8 cellular contexts compared by ENCODE assay signal in the genomic region with DNA sequence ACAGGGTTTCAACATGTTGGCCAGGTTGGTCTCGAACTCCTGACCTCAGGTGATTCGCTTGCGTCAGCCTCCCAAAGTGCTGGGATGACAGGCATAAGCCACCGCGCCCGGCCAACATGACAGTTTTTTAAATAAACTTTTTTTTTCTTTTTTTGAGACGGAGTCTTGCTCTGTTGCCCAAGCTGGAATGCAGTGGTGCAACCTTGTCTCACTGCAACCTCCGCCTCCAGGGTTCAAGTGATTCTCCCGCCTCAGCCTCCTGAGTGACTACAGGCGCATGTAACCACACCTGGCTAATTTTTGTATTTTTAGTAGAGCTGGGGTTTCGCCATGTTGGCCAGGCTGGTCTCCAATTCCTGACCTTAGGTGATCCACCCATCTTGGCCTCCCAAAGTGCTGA. TPM values are rescaled to one million over a fixed set of nuclear protein-coding genes. Genes with fewer than 3 reads are reported as not detected.
A peak's percentile ranks its signal among the peaks of the same experiment; 100 is the strongest.
DNase-seq lines count a peak whose midpoint lies in the region; ATAC-seq and TF ChIP-seq lines count a peak whose summit lies in the region.
"Not testable (repeated sequence)": the region's sequence is repeated elsewhere in the genome, so short reads cannot be mapped to it uniquely, and the experiment has no call there.

No MANE protein-coding gene starts in this region.

- H3K36me3 Mint-ChIP-seq in Caco-2 (ENCODE audit: insufficient read depth, unreplicated experiment): peaks cover 89% of the 10 kb centered on the region
- H3K36me3 Mint-ChIP-seq in activated CD4-positive, alpha-beta T cell treated with anti-CD3 and anti-CD28 coated beads, Interleukin-2, amount 10 ng/mL, durations not matched to agents 24 days and 14 days (ENCODE audit: low read depth): peaks cover 68% of the 10 kb centered on the region
- peaks cover 84% of the 10 kb centered on the region for H3K36me3 Mint-ChIP-seq in activated T-helper 2 cell treated with anti-CD3 and anti-CD28 coated beads, Interferon-gamma antibody, Interleukin-2, Interleukin-4, amounts not matched to agents 10 μg/mL and 5 μg/mL and 100 μg/mL, durations not matched to agents 14 hours and 24 hours and 36 hours (ENCODE audit: low read depth)
- peaks cover 79% of the 10 kb centered on the region for H3K36me3 Mint-ChIP-seq in activated naive CD8-positive, alpha-beta T cell treated with anti-CD3 and anti-CD28 coated beads, Interleukin-2, amount 50 U/mL, for 24 hours (ENCODE audit: low read depth)
- peaks cover 0 to 29% (median 10%) of the 10 kb centered on the region in 5 donors for H3K36me3 Mint-ChIP-seq in naive thymus-derived CD4-positive, alpha-beta T cell
- peaks cover 100% of the 10 kb centered on the region for H3K36me3 Mint-ChIP-seq in stimulated activated effector memory CD8-positive, alpha-beta T cell treated with anti-CD3 and anti-CD28 coated beads, Interleukin-12 subunit alpha, Interleukin-12 subunit beta, amount 100 ng/mL, for 72 hours

- POLR2A ChIA-PET in Caco-2 (lab: Charles Lee); RWPE1 (lab: Yijun Ruan, JAX; ENCODE audit: low non-redundant PET): not testable (repeated sequence)
- POLR2A ChIA-PET in naive thymus-derived CD4-positive, alpha-beta T cell (lab: Charles Lee): interaction anchor here (0.7 to 2.0 kb wide), 2 partner anchors 12 to 63 kb away, joined by 4 to 10 read pairs; a partner anchor contains a TSS

- H3K4me3 Mint-ChIP-seq in Caco-2 (ENCODE audit: unreplicated experiment): not testable (repeated sequence)
- H3K4me3 Mint-ChIP-seq in activated CD4-positive, alpha-beta T cell treated with anti-CD3 and anti-CD28 coated beads, Interleukin-2, amount 10 ng/mL, durations not matched to agents 24 days and 14 days: peak overlapping the region; percentile 49
- peak overlapping the region; percentile 13 for H3K4me3 Mint-ChIP-seq in activated T-helper 2 cell treated with anti-CD3 and anti-CD28 coated beads, Interferon-gamma antibody, Interleukin-2, Interleukin-4, amounts not matched to agents 10 μg/mL and 5 μg/mL and 100 μg/mL, durations not matched to agents 14 hours and 24 hours and 36 hours (ENCODE audit: low read depth)
- peak overlapping the region; percentile 69 for H3K4me3 Mint-ChIP-seq in activated naive CD8-positive, alpha-beta T cell treated with anti-CD3 and anti-CD28 coated beads, Interleukin-2, amount 50 U/mL, for 24 hours
- H3K4me3 Mint-ChIP-seq in naive thymus-derived CD4-positive, alpha-beta T cell: peak overlapping the region in 9 of 10 donors; percentile 20 to 100 (median 59)
- peak overlapping the region; percentile 94 for H3K4me3 Mint-ChIP-seq in stimulated activated effector memory CD8-positive, alpha-beta T cell treated with anti-CD3 and anti-CD28 coated beads, Interleukin-12 subunit alpha, Interleukin-12 subunit beta, amount 100 ng/mL, for 72 hours

- not testable (repeated sequence) for BruUV-seq in Caco-2 (replicated peaks; lab: Mats Ljungman, UMichigan)

- not testable (repeated sequence) for H3K9me3 ChIP-seq in BLaER1; Caco-2; naive thymus-derived CD4-positive, alpha-beta T cell (ENCODE audit: control insufficient read depth in 2 of 3, low read length in 3 of 3)

- H3K4me3 ChIP-seq in BLaER1; Caco-2 (ENCODE audit: low read depth, low read length); naive thymus-derived CD4-positive, alpha-beta T cell (ENCODE audit: low read length): not testable (repeated sequence)

- CTCF ChIA-PET in Caco-2 (lab: Charles Lee): interaction anchor here (0.7 kb wide), 1 partner anchor 960 kb away, joined by 12 read pairs; no protein-coding TSS in a partner anchor
- CTCF ChIA-PET in RWPE1 (lab: Yijun Ruan, JAX): interaction anchor here (0.7 kb wide), 1 partner anchor 78 kb away, joined by 6 read pairs; no protein-coding TSS in a partner anchor
- CTCF ChIA-PET in naive thymus-derived CD4-positive, alpha-beta T cell (lab: Charles Lee): not testable (repeated sequence)

- H3K4me2 ChIP-seq in BLaER1: peak overlapping the region; percentile 86; the same call in 1 of the 2 replicates

- peak overlapping the region; percentile 55 for H3K27ac Mint-ChIP-seq in Caco-2 (ENCODE audit: unreplicated experiment)
- H3K27ac Mint-ChIP-seq in activated CD4-positive, alpha-beta T cell treated with anti-CD3 and anti-CD28 coated beads, Interleukin-2, amount 10 ng/mL, durations not matched to agents 24 days and 14 days: peak overlapping the region; percentile 12
- H3K27ac Mint-ChIP-seq in activated T-helper 2 cell treated with anti-CD3 and anti-CD28 coated beads, Interferon-gamma antibody, Interleukin-2, Interleukin-4, amounts not matched to agents 10 μg/mL and 5 μg/mL and 100 μg/mL, durations not matched to agents 14 hours and 24 hours and 36 hours: not testable (repeated sequence)
- peak overlapping the region; percentile 31 for H3K27ac Mint-ChIP-seq in activated naive CD8-positive, alpha-beta T cell treated with anti-CD3 and anti-CD28 coated beads, Interleukin-2, amount 50 U/mL, for 24 hours
- peak overlapping the region in 6 of 9 donors; percentile 38 to 83 (median 61) for H3K27ac Mint-ChIP-seq in naive thymus-derived CD4-positive, alpha-beta T cell
- peak overlapping the region; percentile 61 for H3K27ac Mint-ChIP-seq in stimulated activated effector memory CD8-positive, alpha-beta T cell treated with anti-CD3 and anti-CD28 coated beads, Interleukin-12 subunit alpha, Interleukin-12 subunit beta, amount 100 ng/mL, for 72 hours

- H3K27me3 Mint-ChIP-seq in Caco-2 (ENCODE audit: insufficient read depth, unreplicated experiment); activated CD4-positive, alpha-beta T cell treated with anti-CD3 and anti-CD28 coated beads, Interleukin-2, amount 10 ng/mL, durations not matched to agents 24 days and 14 days; activated T-helper 2 cell treated with anti-CD3 and anti-CD28 coated beads, Interferon-gamma antibody, Interleukin-2, Interleukin-4, amounts not matched to agents 10 μg/mL and 5 μg/mL and 100 μg/mL, durations not matched to agents 14 hours and 24 hours and 36 hours (ENCODE audit: low read depth); activated naive CD8-positive, alpha-beta T cell treated with anti-CD3 and anti-CD28 coated beads, Interleukin-2, amount 50 U/mL, for 24 hours; naive thymus-derived CD4-positive, alpha-beta T cell: not testable (repeated sequence)

- TF ChIP-seq CTCF in Caco-2 (IDR thresholded peaks at IDR 0.05; ENCODE audit: insufficient read depth in 1 of 2, low read depth in 1 of 2, low read length in 1 of 2, severe bottlenecking in 1 of 2, unreplicated experiment in 1 of 2); RWPE1 (conservative IDR thresholded peaks at IDR 0.05; ENCODE audit: low read depth): not testable (repeated sequence)

- ATAC-seq in activated naive CD8-positive, alpha-beta T cell treated with anti-CD3 and anti-CD28 coated beads, Interleukin-2, amount 50 U/mL, for 24 hours; naive thymus-derived CD4-positive, alpha-beta T cell; stimulated activated effector memory CD8-positive, alpha-beta T cell treated with anti-CD3 and anti-CD28 coated beads, Interleukin-12 subunit alpha, Interleukin-12 subunit beta, amount 100 ng/mL, for 72 hours: not testable (repeated sequence)

- not testable (repeated sequence) for H3K27ac ChIP-seq in BLaER1; naive thymus-derived CD4-positive, alpha-beta T cell (ENCODE audit: low read depth, low read length)
- peak overlapping the region; percentile 24; the same call in 1 of the 2 replicates for H3K27ac ChIP-seq in RWPE1

- H4K20me1 ChIP-seq in BLaER1: peaks cover 100% of the 10 kb centered on the region

- H3K9ac ChIP-seq in BLaER1: not testable (repeated sequence)

- not testable (repeated sequence) for DNase-seq in Caco-2; RWPE1 (ENCODE audit: low spot score); activated CD4-positive, alpha-beta T cell treated with anti-CD3 and anti-CD28 coated beads, Interleukin-2, amount 10 ng/mL, durations not matched to agents 24 days and 14 days; activated T-helper 2 cell treated with anti-CD3 and anti-CD28 coated beads, Interferon-gamma antibody, Interleukin-2, Interleukin-4, amounts not matched to agents 10 μg/mL and 5 μg/mL and 100 μg/mL, durations not matched to agents 14 hours and 24 hours and 36 hours (ENCODE audit: low spot score); activated naive CD8-positive, alpha-beta T cell treated with anti-CD3 and anti-CD28 coated beads, Interleukin-2, amount 50 U/mL, for 24 hours; naive thymus-derived CD4-positive, alpha-beta T cell; stimulated activated effector memory CD8-positive, alpha-beta T cell treated with anti-CD3 and anti-CD28 coated beads, Interleukin-12 subunit alpha, Interleukin-12 subunit beta, amount 100 ng/mL, for 72 hours (ENCODE audit: low spot score in 2 of 2)

- not testable (repeated sequence) for H3K27me3 ChIP-seq in BLaER1; Caco-2 (replicated peaks; ENCODE audit: control insufficient read depth, insufficient read depth, low read length); naive thymus-derived CD4-positive, alpha-beta T cell (ENCODE audit: control insufficient read depth in 2 of 2, insufficient read depth in 2 of 2, low read length in 2 of 2)

- H3K9me3 Mint-ChIP-seq in Caco-2 (ENCODE audit: unreplicated experiment); activated CD4-positive, alpha-beta T cell treated with anti-CD3 and anti-CD28 coated beads, Interleukin-2, amount 10 ng/mL, durations not matched to agents 24 days and 14 days; activated T-helper 2 cell treated with anti-CD3 and anti-CD28 coated beads, Interferon-gamma antibody, Interleukin-2, Interleukin-4, amounts not matched to agents 10 μg/mL and 5 μg/mL and 100 μg/mL, durations not matched to agents 14 hours and 24 hours and 36 hours; activated naive CD8-positive, alpha-beta T cell treated with anti-CD3 and anti-CD28 coated beads, Interleukin-2, amount 50 U/mL, for 24 hours; naive thymus-derived CD4-positive, alpha-beta T cell; stimulated activated effector memory CD8-positive, alpha-beta T cell treated with anti-CD3 and anti-CD28 coated beads, Interleukin-12 subunit alpha, Interleukin-12 subunit beta, amount 100 ng/mL, for 72 hours: not testable (repeated sequence)

- H3K36me3 ChIP-seq in BLaER1: peaks cover 78% of the 10 kb centered on the region
- H3K36me3 ChIP-seq in Caco-2 (ENCODE audit: control insufficient read depth, insufficient read depth, low read length): not testable (repeated sequence)
- peaks cover 0 to 21% (median 9%) of the 10 kb centered on the region in 3 experiments for H3K36me3 ChIP-seq in naive thymus-derived CD4-positive, alpha-beta T cell (ENCODE audit: control insufficient read depth in 2 of 3, insufficient read depth in 3 of 3, low read length in 3 of 3)

- intact Hi-C loops in Caco-2 (cut with micrococcal nuclease; ENCODE audit: unreplicated experiment): not testable (repeated sequence)
- intact Hi-C loops in activated CD4-positive, alpha-beta T cell treated with anti-CD3 and anti-CD28 coated beads, Interleukin-2, amount 10 ng/mL, durations not matched to agents 24 days and 14 days (cut with micrococcal nuclease): loop anchor here (10.0 kb wide), 1 partner anchor 962 kb away; no protein-coding TSS in a partner anchor
- intact Hi-C loops in activated T-helper 2 cell treated with anti-CD3 and anti-CD28 coated beads, Interferon-gamma antibody, Interleukin-2, Interleukin-4, amounts not matched to agents 10 μg/mL and 5 μg/mL and 100 μg/mL, durations not matched to agents 14 hours and 24 hours and 36 hours (cut with micrococcal nuclease): loop anchor here (5.0 kb wide), 1 partner anchor 746 kb away; a partner anchor contains a TSS
- intact Hi-C loops in naive thymus-derived CD4-positive, alpha-beta T cell (cut with micrococcal nuclease): loop anchor here in 1 of 2 donors (10.0 kb wide), 1 partner anchor 522 kb away; no protein-coding TSS in a partner anchor

- H3K4me1 Mint-ChIP-seq in Caco-2 (ENCODE audit: low read depth, unreplicated experiment): not testable (repeated sequence)
- peaks cover 69% of the 10 kb centered on the region for H3K4me1 Mint-ChIP-seq in activated CD4-positive, alpha-beta T cell treated with anti-CD3 and anti-CD28 coated beads, Interleukin-2, amount 10 ng/mL, durations not matched to agents 24 days and 14 days
- peaks cover 66% of the 10 kb centered on the region for H3K4me1 Mint-ChIP-seq in activated T-helper 2 cell treated with anti-CD3 and anti-CD28 coated beads, Interferon-gamma antibody, Interleukin-2, Interleukin-4, amounts not matched to agents 10 μg/mL and 5 μg/mL and 100 μg/mL, durations not matched to agents 14 hours and 24 hours and 36 hours (ENCODE audit: low read depth)
- H3K4me1 Mint-ChIP-seq in activated naive CD8-positive, alpha-beta T cell treated with anti-CD3 and anti-CD28 coated beads, Interleukin-2, amount 50 U/mL, for 24 hours: peaks cover 92% of the 10 kb centered on the region
- H3K4me1 Mint-ChIP-seq in naive thymus-derived CD4-positive, alpha-beta T cell: peaks cover 64 to 95% (median 88%) of the 10 kb centered on the region in 7 donors
- H3K4me1 Mint-ChIP-seq in stimulated activated effector memory CD8-positive, alpha-beta T cell treated with anti-CD3 and anti-CD28 coated beads, Interleukin-12 subunit alpha, Interleukin-12 subunit beta, amount 100 ng/mL, for 72 hours: peaks cover 70% of the 10 kb centered on the region

- H3K4me1 ChIP-seq in BLaER1 (peaks cover 93% of the 10 kb centered on the region), Caco-2 (peaks cover 38% of the 10 kb centered on the region; the same call in 1 of the 2 replicates)
- H3K4me1 ChIP-seq in naive thymus-derived CD4-positive, alpha-beta T cell (ENCODE audit: control insufficient read depth in 2 of 2, insufficient read depth in 2 of 2, low read length in 2 of 2): peaks cover 71 to 78% of the 10 kb centered on the region in 2 donors

RNA-seq across cellular contexts. Expression of a gene that starts 7.4 kb away (rescaled TPM):
- total RNA-seq in Caco-2 (2022): 405 and 408 TPM in 2 replicates
- 481 and 492 TPM in 2 replicates for total RNA-seq in activated CD4-positive, alpha-beta T cell treated with anti-CD3 and anti-CD28 coated beads, Interleukin-2, amount 10 ng/mL, durations not matched to agents 24 days and 14 days
- 461 and 489 TPM in 2 replicates for total RNA-seq in activated T-helper 2 cell treated with anti-CD3 and anti-CD28 coated beads, Interferon-gamma antibody, Interleukin-2, Interleukin-4, amounts not matched to agents 10 μg/mL and 5 μg/mL and 100 μg/mL, durations not matched to agents 14 hours and 24 hours and 36 hours
- total RNA-seq in naive thymus-derived CD4-positive, alpha-beta T cell: 100 to 1,000 TPM; 200 to 355 (median 238) TPM
- polyA plus RNA-seq in naive thymus-derived CD4-positive, alpha-beta T cell: 100 to 1,000 TPM; 249 to 315 TPM
